16 cellular contexts compared by ENCODE assay signal in genomic region chr22:41838842-41839618, GRCh38. TPM values are rescaled to one million over a fixed set of nuclear protein-coding genes. Genes with fewer than 3 reads are reported as not detected.
DNase-seq lines count a peak whose midpoint lies in the region; ATAC-seq, FAIRE-seq and TF ChIP-seq lines count a peak whose summit lies in the region.
"Had no signal": no experiment of that assay in that cellular context is flagged by ENCODE, and none has a peak within 500 bp of the region (broad histone marks: within the 10 kb centered on the region; RNA-seq: fewer than 3 reads in every experiment).

No MANE protein-coding gene starts in this region.

- H3K36me3 ChIP-seq in transverse colon = no peaks in the 10 kb centered on the region
- H3K36me3 ChIP-seq: thyroid gland had no signal

- FAIRE-seq in HTR-8/SVneo (lab: Jason Lieb, UNC) = no peak
- FAIRE-seq: G401.6 had no signal

- H3K4me3 ChIP-seq in transverse colon = no peak overlapping the region
- H3K4me3 ChIP-seq: heart left ventricle, thyroid gland had no signal

- H3K27ac ChIP-seq in transverse colon = peak overlapping the region in 3 of 4 donors; percentile 79 to 87 (median 85)
- H3K27ac ChIP-seq: thyroid gland had no signal

- H3K4me1 ChIP-seq in transverse colon = peaks cover 7 to 82% (median 47%) of the 10 kb centered on the region in 4 donors

- H3K9me3 Mint-ChIP-seq in activated naive CD8-positive, alpha-beta T cell (ENCODE audit: low read depth) = no peaks in the 10 kb centered on the region
- H3K9me3 Mint-ChIP-seq in activated naive CD8-positive, alpha-beta T cell treated with anti-CD3 and anti-CD28 coated beads for 36 hours = no peaks in the 10 kb centered on the region
- peaks cover 3% of the 10 kb centered on the region for H3K9me3 Mint-ChIP-seq in glutamatergic neuron (ENCODE audit: unreplicated experiment)

- no peak for DNase-seq in activated naive CD8-positive, alpha-beta T cell treated with anti-CD3 and anti-CD28 coated beads for 36 hours
- DNase-seq in T-helper 17 cell = no peak
- no peak for DNase-seq in glutamatergic neuron
- DNase-seq in transverse colon = no peak
- no peak for DNase-seq in NCI-H82 (lab: John Stamatoyannopoulos, UW)
- no peak for DNase-seq in HTR-8/SVneo (ENCODE audit: insufficient read length, low spot score)
- DNase-seq: activated CD4-positive, alpha-beta T cell treated with anti-CD3 and anti-CD28 coated beads for 48 hours; amniotic stem cell; effector CD8-positive, alpha-beta T cell; heart left ventricle; NCI-H446; SHP77; thyroid gland had no signal

- H3K36me3 Mint-ChIP-seq in activated naive CD8-positive, alpha-beta T cell = peaks cover 21% of the 10 kb centered on the region
- H3K36me3 Mint-ChIP-seq in activated naive CD8-positive, alpha-beta T cell treated with anti-CD3 and anti-CD28 coated beads for 36 hours = peaks cover 55% of the 10 kb centered on the region
- H3K36me3 Mint-ChIP-seq in T-helper 17 cell (ENCODE audit: low read depth) (peaks cover 6% of the 10 kb centered on the region), glutamatergic neuron (ENCODE audit: unreplicated experiment) (peaks cover 19% of the 10 kb centered on the region)

- no peaks in the 10 kb centered on the region for H3K27me3 Mint-ChIP-seq in activated naive CD8-positive, alpha-beta T cell
- no peaks in the 10 kb centered on the region for H3K27me3 Mint-ChIP-seq in activated naive CD8-positive, alpha-beta T cell treated with anti-CD3 and anti-CD28 coated beads for 36 hours
- H3K27me3 Mint-ChIP-seq in T-helper 17 cell (no peaks in the 10 kb centered on the region), glutamatergic neuron (ENCODE audit: unreplicated experiment) (peaks cover 1% of the 10 kb centered on the region)

- no peak for TF ChIP-seq CTCF in glutamatergic neuron (IDR thresholded peaks at IDR 0.05; ENCODE audit: partially characterized antibody, unreplicated experiment)
- TF ChIP-seq CTCF in transverse colon (IDR thresholded peaks at IDR 0.05) = no peak

- H3K4me3 Mint-ChIP-seq in activated naive CD8-positive, alpha-beta T cell = no peak overlapping the region
- no peak overlapping the region for H3K4me3 Mint-ChIP-seq in activated naive CD8-positive, alpha-beta T cell treated with anti-CD3 and anti-CD28 coated beads for 36 hours
- H3K4me3 Mint-ChIP-seq in T-helper 17 cell (no peak overlapping the region), glutamatergic neuron (ENCODE audit: unreplicated experiment) (peak overlapping the region; percentile 11)

- 82 to 100% methylated on average over 1 of the region's 1 CpG for WGBS in transverse colon (ENCODE audit: low coverage in 1 of 2), 2 donors

- H3K27ac Mint-ChIP-seq in activated naive CD8-positive, alpha-beta T cell = peak overlapping the region; percentile 17
- H3K27ac Mint-ChIP-seq in activated naive CD8-positive, alpha-beta T cell treated with anti-CD3 and anti-CD28 coated beads for 36 hours = no peak overlapping the region
- H3K27ac Mint-ChIP-seq in T-helper 17 cell (peak overlapping the region; percentile 79), glutamatergic neuron (ENCODE audit: unreplicated experiment) (peak overlapping the region; percentile 69)

- peaks cover 64% of the 10 kb centered on the region for H3K4me1 Mint-ChIP-seq in activated naive CD8-positive, alpha-beta T cell (ENCODE audit: low read depth)
- H3K4me1 Mint-ChIP-seq in activated naive CD8-positive, alpha-beta T cell treated with anti-CD3 and anti-CD28 coated beads for 36 hours = peaks cover 44% of the 10 kb centered on the region
- peaks cover 48% of the 10 kb centered on the region for H3K4me1 Mint-ChIP-seq in T-helper 17 cell
- peaks cover 19% of the 10 kb centered on the region for H3K4me1 Mint-ChIP-seq in glutamatergic neuron (ENCODE audit: low read depth, unreplicated experiment)

- H3K9me3 ChIP-seq in T-helper 17 cell (ENCODE audit: control insufficient read depth, low read length, poor library complexity, severe bottlenecking) = no peaks in the 10 kb centered on the region
- H3K9me3 ChIP-seq in transverse colon = no peaks in the 10 kb centered on the region
- H3K9me3 ChIP-seq: heart left ventricle, thyroid gland had no signal

- H3K27me3 ChIP-seq in transverse colon = no peaks in the 10 kb centered on the region
- H3K27me3 ChIP-seq: heart left ventricle, thyroid gland had no signal

- TF ChIP-seq POLR2A in transverse colon (IDR thresholded peaks at IDR 0.05) = no peak

- ATAC-seq in T-helper 17 cell (no peak), GM21576 (IDR thresholded peaks at IDR 0.05; ENCODE audit: unreplicated experiment) (no peak)
- ATAC-seq: heart left ventricle had no signal

- in situ Hi-C loops in transverse colon (cut with MboI; ENCODE audit: low pct_ligation_motif_present in 1 of 4, low pct_unique_long_range_greater_than_20kb in 1 of 4, low sequenced_read_pairs in 3 of 4) = no loop called here

- TF ChIP-seq EP300 in transverse colon (IDR thresholded peaks at IDR 0.05; ENCODE audit: low read depth) = no peak

- intact Hi-C loops in transverse colon (cut with DNase I; ENCODE audit: low total_unique reads) = no loop called here

RNA-seq across cellular contexts. Expression of gene SREBF2, which starts 6.1 kb away (rescaled TPM):
- 10 to 100 TPM; 68.1 to 74.8 TPM for total RNA-seq in activated naive CD8-positive, alpha-beta T cell treated with anti-CD3 and anti-CD28 coated beads for 36 hours
- total RNA-seq in T-helper 17 cell (100 to 1,000 TPM; 102 to 106 TPM), glutamatergic neuron (ENCODE audit: unreplicated experiment) (291 TPM), transverse colon (100 to 1,000 TPM; 156 to 252 (median 166) TPM)

RNA-seq across cellular contexts. Expression of gene CCDC134, which starts 38.6 kb away (rescaled TPM):
- 10 to 100 TPM; 14.4 to 15.8 TPM for total RNA-seq in activated naive CD8-positive, alpha-beta T cell treated with anti-CD3 and anti-CD28 coated beads for 36 hours
- total RNA-seq in T-helper 17 cell = 10 to 100 TPM; 13.7 to 14.2 TPM
- total RNA-seq in glutamatergic neuron (ENCODE audit: unreplicated experiment) = 9.4 TPM
- 1 to 10 TPM in 2 of 4 donors, not detected in 2; 5.9 to 9.8 TPM for total RNA-seq in transverse colon
